In the genomic region with DNA sequence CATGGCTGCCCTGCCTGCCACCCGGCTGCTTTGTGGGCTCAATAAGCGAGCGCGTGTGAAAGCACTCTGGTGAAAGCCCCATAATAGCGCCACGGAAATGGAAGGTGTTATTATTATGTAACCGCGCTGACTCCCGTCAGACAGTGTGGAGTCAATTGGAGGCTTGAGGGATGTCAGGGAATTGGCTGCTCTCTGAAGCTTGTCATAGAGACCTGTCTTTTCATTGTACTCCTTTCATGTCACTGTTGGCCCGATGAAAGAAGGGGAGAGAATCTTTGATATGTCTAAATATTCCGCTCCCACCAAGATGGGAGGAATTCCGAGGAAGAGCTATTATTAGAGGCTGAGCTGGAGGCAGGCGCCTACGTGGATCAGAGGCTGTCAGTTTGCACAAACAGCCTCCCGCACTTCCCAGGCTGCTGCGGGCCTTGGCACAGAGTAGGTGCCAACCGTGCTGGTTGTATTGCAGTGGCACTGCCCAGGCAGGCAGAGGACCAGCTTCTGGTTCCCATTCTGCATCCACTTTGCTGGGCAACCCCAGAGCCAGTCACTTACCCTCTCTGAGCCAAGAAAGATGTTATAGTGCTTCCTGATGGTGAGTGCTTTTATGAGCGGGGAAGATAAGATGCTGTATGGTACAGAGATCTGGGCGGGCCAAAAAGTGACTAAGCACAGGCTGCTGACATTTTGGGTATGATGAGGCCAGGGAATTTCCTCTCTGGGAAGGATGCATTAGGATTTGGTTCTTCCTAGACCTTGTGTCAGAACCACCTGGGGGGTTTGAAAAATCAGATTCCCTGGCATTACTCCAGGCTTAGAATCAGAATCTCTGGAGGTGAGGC, we compare ENCODE assay signal across 19 cellular contexts.
DNase-seq lines count a peak whose midpoint lies in the region; ATAC-seq, FAIRE-seq and TF ChIP-seq lines count a peak whose summit lies in the region.
"Had no signal": no experiment of that assay in that cellular context is flagged by ENCODE, and none has a peak within 500 bp of the region (broad histone marks: within the 10 kb centered on the region; RNA-seq: fewer than 3 reads in every experiment).

No MANE protein-coding gene starts in this region.

- TF ChIP-seq CTCF in bronchial epithelial cell (IDR thresholded peaks at IDR 0.05; ENCODE audit: insufficient read depth, low read length, severe bottlenecking) = no peak

- no peak overlapping the region for H3K14ac ChIP-seq in neuronal stem cell (ENCODE audit: low read length)

- no peak overlapping the region for H2BK12ac ChIP-seq in neuronal stem cell (ENCODE audit: low read length)

- no peaks in the 10 kb centered on the region for H3K27me3 ChIP-seq in BLaER1
- no peaks in the 10 kb centered on the region for H3K27me3 ChIP-seq in MG63
- H3K27me3 ChIP-seq in bronchial epithelial cell (ENCODE audit: control insufficient read depth, insufficient read depth, low read length) = no peaks in the 10 kb centered on the region
- peaks cover 0 to 5% (median 0%) of the 10 kb centered on the region in 3 experiments for H3K27me3 ChIP-seq in neuronal stem cell (ENCODE audit: control insufficient read depth in 3 of 3, insufficient read depth in 3 of 3, low read depth in 1 of 3, low read length in 3 of 3)

- no peaks in the 10 kb centered on the region for H3K9me3 ChIP-seq in BLaER1
- peaks cover 7% of the 10 kb centered on the region for H3K9me3 ChIP-seq in MG63
- no peaks in the 10 kb centered on the region for H3K9me3 ChIP-seq in neuronal stem cell (replicated peaks in 1 of 2; ENCODE audit: control insufficient read depth in 2 of 2, insufficient read depth in 1 of 2, low read depth in 1 of 2, low read length in 2 of 2)

- H3K9ac ChIP-seq in BLaER1 (no peak overlapping the region), neuronal stem cell (ENCODE audit: low read depth, low read length, poor library complexity) (no peak overlapping the region)
- H3K9ac ChIP-seq: KMS-11 had no signal

- H3K4me2 ChIP-seq in BLaER1 (peak overlapping the region; percentile 50), neuronal stem cell (ENCODE audit: insufficient read depth, low read length, poor library complexity, severe bottlenecking) (no peak overlapping the region)
- H3K4me2 ChIP-seq: KMS-11 had no signal

- H3K79me1 ChIP-seq in neuronal stem cell (ENCODE audit: low read depth, low read length) = no peaks in the 10 kb centered on the region

- peak overlapping the region; percentile 15 for H3K18ac ChIP-seq in neuronal stem cell (ENCODE audit: low read length)

- no peak overlapping the region for H3K4ac ChIP-seq in neuronal stem cell (ENCODE audit: low read length)

- H3K23ac ChIP-seq in neuronal stem cell (ENCODE audit: low read depth, low read length, poor library complexity) = no peak overlapping the region

- no peak overlapping the region for H4K91ac ChIP-seq in neuronal stem cell (ENCODE audit: low read depth, low read length, poor library complexity)

- H2BK5ac ChIP-seq in neuronal stem cell (ENCODE audit: low read length) = no peak overlapping the region

- H3K4me3 ChIP-seq in BLaER1 = no peak overlapping the region
- no peak overlapping the region for H3K4me3 ChIP-seq in MG63
- no peak overlapping the region for H3K4me3 ChIP-seq in bronchial epithelial cell (ENCODE audit: low read depth, low read length)
- H3K4me3 ChIP-seq in neuronal stem cell (ENCODE audit: low read length in 2 of 2) = no peak overlapping the region

- DNase-seq in MG63 = peak; percentile 55
- DNase-seq in bronchial epithelial cell (ENCODE audit: low read depth) = no peak
- DNase-seq in neuronal stem cell (ENCODE audit: low spot score) = no peak
- DNase-seq in SHP77 treated with DMSO at 0.1 percent for 48 hours (lab: John Stamatoyannopoulos, UW) = no peak
- no peak for DNase-seq in NCI-H1930 (lab: John Stamatoyannopoulos, UW)
- DNase-seq: ACHN; AML-193; CD4-positive, CD25-positive, alpha-beta regulatory T cell; GOT3; NCI-H1092 treated with DMSO at 0.1 percent for 48 hours; NCI-H1694 treated with DMSO at 0.1 percent for 48 hours; NCI-H2171; NCI-H510A; SHP77 had no signal

- ATAC-seq in GM21723 (IDR thresholded peaks at IDR 0.05; ENCODE audit: unreplicated experiment) (no peak), GM19463 (IDR thresholded peaks at IDR 0.05; ENCODE audit: unreplicated experiment) (no peak)
- ATAC-seq: Panc1 had no signal

- no peak overlapping the region for H2BK15ac ChIP-seq in neuronal stem cell (ENCODE audit: low read length)

- H3K27ac ChIP-seq in BLaER1 = no peak overlapping the region
- H3K27ac ChIP-seq in neuronal stem cell (replicated peaks; ENCODE audit: low read length) = no peak overlapping the region
- H3K27ac ChIP-seq: KMS-11 had no signal

- H3K36me3 ChIP-seq in BLaER1 (no peaks in the 10 kb centered on the region), MG63 (no peaks in the 10 kb centered on the region), bronchial epithelial cell (ENCODE audit: control insufficient read depth, insufficient read depth, low read length) (no peaks in the 10 kb centered on the region), neuronal stem cell (replicated peaks in 1 of 2; ENCODE audit: control insufficient read depth in 2 of 2, insufficient read depth in 2 of 2, low read length in 2 of 2) (no peaks in the 10 kb centered on the region)

- H4K20me1 ChIP-seq in BLaER1 = no peaks in the 10 kb centered on the region

- H3K4me1 ChIP-seq in BLaER1 = peaks cover 19% of the 10 kb centered on the region
- peaks cover 0 to 3% of the 10 kb centered on the region in 2 donors for H3K4me1 ChIP-seq in neuronal stem cell (ENCODE audit: control insufficient read depth in 2 of 2, insufficient read depth in 1 of 2, low read depth in 1 of 2, low read length in 2 of 2)

- FAIRE-seq in bronchial epithelial cell (lab: Jason Lieb, UNC) = peak; percentile 72

- H4K8ac ChIP-seq in neuronal stem cell (ENCODE audit: low read depth, low read length) = no peak overlapping the region

- no CpG with 5 or more reads among the region's 19 CpGs for WGBS in neuronal stem cell (ENCODE audit: extremely low coverage in 2 of 2, insufficient read length in 2 of 2, insufficient replicate concordance in 1 of 2), 2 donors

- no peak overlapping the region for H2AFZ ChIP-seq in neuronal stem cell (ENCODE audit: low read length)

- H2BK120ac ChIP-seq in neuronal stem cell (ENCODE audit: low read depth, low read length) = no peak overlapping the region

- H2AK5ac ChIP-seq in neuronal stem cell (ENCODE audit: low read depth, low read length) = no peak overlapping the region
